In genomic region chr17:7138800-7139381, GRCh38 we compare ENCODE assay signal across 1 cellular context.
TF ChIP-seq lines count a peak whose summit lies in the region.

No MANE protein-coding gene starts in this region.

TF ChIP-seq in GM23338, 12 proteins besides CTCF, POLR2A, EP300 and RAD21:
- TF ChIP-seq, protein P1, sequence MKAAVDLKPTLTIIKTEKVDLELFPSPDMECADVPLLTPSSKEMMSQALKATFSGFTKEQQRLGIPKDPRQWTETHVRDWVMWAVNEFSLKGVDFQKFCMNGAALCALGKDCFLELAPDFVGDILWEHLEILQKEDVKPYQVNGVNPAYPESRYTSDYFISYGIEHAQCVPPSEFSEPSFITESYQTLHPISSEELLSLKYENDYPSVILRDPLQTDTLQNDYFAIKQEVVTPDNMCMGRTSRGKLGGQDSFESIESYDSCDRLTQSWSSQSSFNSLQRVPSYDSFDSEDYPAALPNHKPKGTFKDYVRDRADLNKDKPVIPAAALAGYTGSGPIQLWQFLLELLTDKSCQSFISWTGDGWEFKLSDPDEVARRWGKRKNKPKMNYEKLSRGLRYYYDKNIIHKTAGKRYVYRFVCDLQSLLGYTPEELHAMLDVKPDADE (IDR thresholded peaks at IDR 0.05), result no peak
- TF ChIP-seq, protein P2, sequence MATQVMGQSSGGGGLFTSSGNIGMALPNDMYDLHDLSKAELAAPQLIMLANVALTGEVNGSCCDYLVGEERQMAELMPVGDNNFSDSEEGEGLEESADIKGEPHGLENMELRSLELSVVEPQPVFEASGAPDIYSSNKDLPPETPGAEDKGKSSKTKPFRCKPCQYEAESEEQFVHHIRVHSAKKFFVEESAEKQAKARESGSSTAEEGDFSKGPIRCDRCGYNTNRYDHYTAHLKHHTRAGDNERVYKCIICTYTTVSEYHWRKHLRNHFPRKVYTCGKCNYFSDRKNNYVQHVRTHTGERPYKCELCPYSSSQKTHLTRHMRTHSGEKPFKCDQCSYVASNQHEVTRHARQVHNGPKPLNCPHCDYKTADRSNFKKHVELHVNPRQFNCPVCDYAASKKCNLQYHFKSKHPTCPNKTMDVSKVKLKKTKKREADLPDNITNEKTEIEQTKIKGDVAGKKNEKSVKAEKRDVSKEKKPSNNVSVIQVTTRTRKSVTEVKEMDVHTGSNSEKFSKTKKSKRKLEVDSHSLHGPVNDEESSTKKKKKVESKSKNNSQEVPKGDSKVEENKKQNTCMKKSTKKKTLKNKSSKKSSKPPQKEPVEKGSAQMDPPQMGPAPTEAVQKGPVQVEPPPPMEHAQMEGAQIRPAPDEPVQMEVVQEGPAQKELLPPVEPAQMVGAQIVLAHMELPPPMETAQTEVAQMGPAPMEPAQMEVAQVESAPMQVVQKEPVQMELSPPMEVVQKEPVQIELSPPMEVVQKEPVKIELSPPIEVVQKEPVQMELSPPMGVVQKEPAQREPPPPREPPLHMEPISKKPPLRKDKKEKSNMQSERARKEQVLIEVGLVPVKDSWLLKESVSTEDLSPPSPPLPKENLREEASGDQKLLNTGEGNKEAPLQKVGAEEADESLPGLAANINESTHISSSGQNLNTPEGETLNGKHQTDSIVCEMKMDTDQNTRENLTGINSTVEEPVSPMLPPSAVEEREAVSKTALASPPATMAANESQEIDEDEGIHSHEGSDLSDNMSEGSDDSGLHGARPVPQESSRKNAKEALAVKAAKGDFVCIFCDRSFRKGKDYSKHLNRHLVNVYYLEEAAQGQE (IDR thresholded peaks at IDR 0.05; ENCODE audit: unreplicated experiment), result no peak
- TF ChIP-seq ZNF331 (CRISPR knock-in tag; IDR thresholded peaks at IDR 0.05; ENCODE audit: low read depth) (no peak), NANOG (IDR thresholded peaks at IDR 0.05; ENCODE audit: borderline replicate concordance) (no peak), ZNF114 (CRISPR knock-in tag; IDR thresholded peaks at IDR 0.05) (no peak), STAT1 (IDR thresholded peaks at IDR 0.05; ENCODE audit: unreplicated experiment) (no peak), POLR2AphosphoS5 (IDR thresholded peaks at IDR 0.05; ENCODE audit: low read depth) (no peak), JUNB (IDR thresholded peaks at IDR 0.05; ENCODE audit: unreplicated experiment) (no peak), EZH2 (IDR thresholded peaks at IDR 0.05; ENCODE audit: low read depth, unreplicated experiment) (no peak), CREB1 (CRISPR knock-in tag; IDR thresholded peaks at IDR 0.05; ENCODE audit: low read depth) (no peak), EZH2phosphoT487 (IDR thresholded peaks at IDR 0.05; ENCODE audit: unreplicated experiment) (no peak)
- TF ChIP-seq, protein P3, sequence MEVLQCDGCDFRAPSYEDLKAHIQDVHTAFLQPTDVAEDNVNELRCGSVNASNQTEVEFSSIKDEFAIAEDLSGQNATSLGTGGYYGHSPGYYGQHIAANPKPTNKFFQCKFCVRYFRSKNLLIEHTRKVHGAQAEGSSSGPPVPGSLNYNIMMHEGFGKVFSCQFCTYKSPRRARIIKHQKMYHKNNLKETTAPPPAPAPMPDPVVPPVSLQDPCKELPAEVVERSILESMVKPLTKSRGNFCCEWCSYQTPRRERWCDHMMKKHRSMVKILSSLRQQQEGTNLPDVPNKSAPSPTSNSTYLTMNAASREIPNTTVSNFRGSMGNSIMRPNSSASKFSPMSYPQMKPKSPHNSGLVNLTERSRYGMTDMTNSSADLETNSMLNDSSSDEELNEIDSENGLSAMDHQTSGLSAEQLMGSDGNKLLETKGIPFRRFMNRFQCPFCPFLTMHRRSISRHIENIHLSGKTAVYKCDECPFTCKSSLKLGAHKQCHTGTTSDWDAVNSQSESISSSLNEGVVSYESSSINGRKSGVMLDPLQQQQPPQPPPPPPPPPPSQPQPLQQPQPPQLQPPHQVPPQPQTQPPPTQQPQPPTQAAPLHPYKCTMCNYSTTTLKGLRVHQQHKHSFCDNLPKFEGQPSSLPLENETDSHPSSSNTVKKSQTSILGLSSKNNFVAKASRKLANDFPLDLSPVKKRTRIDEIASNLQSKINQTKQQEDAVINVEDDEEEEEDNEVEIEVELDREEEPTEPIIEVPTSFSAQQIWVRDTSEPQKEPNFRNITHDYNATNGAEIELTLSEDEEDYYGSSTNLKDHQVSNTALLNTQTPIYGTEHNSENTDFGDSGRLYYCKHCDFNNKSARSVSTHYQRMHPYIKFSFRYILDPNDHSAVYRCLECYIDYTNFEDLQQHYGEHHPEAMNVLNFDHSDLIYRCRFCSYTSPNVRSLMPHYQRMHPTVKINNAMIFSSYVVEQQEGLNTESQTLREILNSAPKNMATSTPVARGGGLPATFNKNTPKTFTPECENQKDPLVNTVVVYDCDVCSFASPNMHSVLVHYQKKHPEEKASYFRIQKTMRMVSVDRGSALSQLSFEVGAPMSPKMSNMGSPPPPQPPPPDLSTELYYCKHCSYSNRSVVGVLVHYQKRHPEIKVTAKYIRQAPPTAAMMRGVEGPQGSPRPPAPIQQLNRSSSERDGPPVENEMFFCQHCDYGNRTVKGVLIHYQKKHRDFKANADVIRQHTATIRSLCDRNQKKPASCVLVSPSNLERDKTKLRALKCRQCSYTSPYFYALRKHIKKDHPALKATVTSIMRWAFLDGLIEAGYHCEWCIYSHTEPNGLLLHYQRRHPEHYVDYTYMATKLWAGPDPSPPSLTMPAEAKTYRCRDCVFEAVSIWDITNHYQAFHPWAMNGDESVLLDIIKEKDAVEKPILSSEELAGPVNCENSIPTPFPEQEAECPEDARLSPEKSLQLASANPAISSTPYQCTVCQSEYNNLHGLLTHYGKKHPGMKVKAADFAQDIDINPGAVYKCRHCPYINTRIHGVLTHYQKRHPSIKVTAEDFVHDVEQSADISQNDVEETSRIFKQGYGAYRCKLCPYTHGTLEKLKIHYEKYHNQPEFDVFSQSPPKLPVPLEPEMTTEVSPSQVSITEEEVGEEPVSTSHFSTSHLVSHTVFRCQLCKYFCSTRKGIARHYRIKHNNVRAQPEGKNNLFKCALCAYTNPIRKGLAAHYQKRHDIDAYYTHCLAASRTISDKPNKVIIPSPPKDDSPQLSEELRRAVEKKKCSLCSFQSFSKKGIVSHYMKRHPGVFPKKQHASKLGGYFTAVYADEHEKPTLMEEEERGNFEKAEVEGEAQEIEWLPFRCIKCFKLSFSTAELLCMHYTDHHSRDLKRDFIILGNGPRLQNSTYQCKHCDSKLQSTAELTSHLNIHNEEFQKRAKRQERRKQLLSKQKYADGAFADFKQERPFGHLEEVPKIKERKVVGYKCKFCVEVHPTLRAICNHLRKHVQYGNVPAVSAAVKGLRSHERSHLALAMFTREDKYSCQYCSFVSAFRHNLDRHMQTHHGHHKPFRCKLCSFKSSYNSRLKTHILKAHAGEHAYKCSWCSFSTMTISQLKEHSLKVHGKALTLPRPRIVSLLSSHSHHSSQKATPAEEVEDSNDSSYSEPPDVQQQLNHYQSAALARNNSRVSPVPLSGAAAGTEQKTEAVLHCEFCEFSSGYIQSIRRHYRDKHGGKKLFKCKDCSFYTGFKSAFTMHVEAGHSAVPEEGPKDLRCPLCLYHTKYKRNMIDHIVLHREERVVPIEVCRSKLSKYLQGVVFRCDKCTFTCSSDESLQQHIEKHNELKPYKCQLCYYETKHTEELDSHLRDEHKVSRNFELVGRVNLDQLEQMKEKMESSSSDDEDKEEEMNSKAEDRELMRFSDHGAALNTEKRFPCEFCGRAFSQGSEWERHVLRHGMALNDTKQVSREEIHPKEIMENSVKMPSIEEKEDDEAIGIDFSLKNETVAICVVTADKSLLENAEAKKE (CRISPR knock-in tag; IDR thresholded peaks at IDR 0.05), result no peak
TF ChIP-seq in GM23338: peak in this region for 0.
